In genomic region chr7:15839415-15840100, GRCh38 we compare ENCODE assay signal across 8 cellular contexts.
DNase-seq lines count a peak whose midpoint lies in the region; ATAC-seq and TF ChIP-seq lines count a peak whose summit lies in the region.
"Had no signal": no experiment of that assay in that cellular context is flagged by ENCODE, and none has a peak within 500 bp of the region (broad histone marks: within the 10 kb centered on the region; RNA-seq: fewer than 3 reads in every experiment).

No MANE protein-coding gene starts in this region.

- ATAC-seq in GM21528 (IDR thresholded peaks at IDR 0.05; ENCODE audit: low FRiP score, unreplicated experiment): no peak
- ATAC-seq in GM21717 (IDR thresholded peaks at IDR 0.05; ENCODE audit: unreplicated experiment): no peak

- DNase-seq in Kasumi-1 (lab: John Stamatoyannopoulos, UW) (peak; percentile 3 to 20), endodermal cell (peak; percentile 87), lung microvascular endothelial cell (ENCODE audit: low read depth in 2 of 2) (peak; percentile 29 to 86), ureter (ENCODE audit: low spot score) (peak; percentile 45), activated T-cell treated with anti-CD3 and anti-CD28 coated beads for 4 hours (no peak)
- DNase-seq: NCI-H1930 had no signal

- H3K4me3 ChIP-seq in endodermal cell (ENCODE audit: low read length): no peak overlapping the region

- H3K27ac Mint-ChIP-seq in endodermal cell: peak overlapping the region; percentile 80

- H3K36me3 Mint-ChIP-seq in endodermal cell (ENCODE audit: low read depth): no peaks in the 10 kb centered on the region

- H3K4me1 ChIP-seq in endodermal cell (ENCODE audit: control insufficient read depth, insufficient read depth, low read length): no peaks in the 10 kb centered on the region

- H3K27me3 Mint-ChIP-seq in endodermal cell (ENCODE audit: insufficient read depth): peaks cover 7% of the 10 kb centered on the region

- peak overlapping the region; percentile 10 for H3K27ac ChIP-seq in endodermal cell (ENCODE audit: low read depth, low read length)

- peak overlapping the region; percentile 44 for H3K4me3 Mint-ChIP-seq in endodermal cell

- no peaks in the 10 kb centered on the region for H3K36me3 ChIP-seq in endodermal cell (ENCODE audit: control insufficient read depth, insufficient read depth, low read length)

- no peak overlapping the region for H3K9ac ChIP-seq in endodermal cell (ENCODE audit: extremely low read depth, low read length, poor library complexity, severe bottlenecking)

- no peaks in the 10 kb centered on the region for H3K9me3 ChIP-seq in endodermal cell (ENCODE audit: control insufficient read depth, low read length)

- no peak for TF ChIP-seq CTCF in endodermal cell (conservative IDR thresholded peaks at IDR 0.05)

- peaks cover 2% of the 10 kb centered on the region for H3K9me3 Mint-ChIP-seq in endodermal cell

- H3K4me1 Mint-ChIP-seq in endodermal cell: peaks cover 5% of the 10 kb centered on the region

- H3K27me3 ChIP-seq in endodermal cell (ENCODE audit: control insufficient read depth, insufficient read depth, low read length, poor library complexity, severe bottlenecking): no peaks in the 10 kb centered on the region

- whole genome bisulfite sequencing in endodermal cell (ENCODE audit: insufficient coverage in 1 of 2, insufficient read length in 1 of 2), 2 experiments: 41 to 52% methylated on average over 4 to 15 of the region's 15 CpGs
